ENCODE assay signal across 21 cellular contexts in the genomic region with DNA sequence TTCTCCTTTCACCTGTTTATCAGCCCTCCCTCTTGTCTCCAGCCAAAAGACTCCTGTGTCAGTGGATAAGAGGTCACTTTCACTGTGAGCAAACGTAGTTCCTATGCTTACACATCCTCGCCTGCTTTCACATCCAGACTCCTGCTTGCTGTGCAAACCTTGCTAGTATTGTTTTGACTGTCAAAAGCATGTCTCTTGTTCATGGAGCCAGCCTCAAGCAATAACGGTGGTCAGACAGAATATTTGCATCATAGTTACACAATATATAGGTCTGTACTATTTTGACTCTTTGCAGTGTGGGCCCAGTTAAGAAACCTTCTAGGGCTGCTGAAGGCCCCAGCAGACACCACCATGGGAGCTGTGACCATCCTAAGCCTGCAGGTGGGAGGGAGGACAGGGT.
DNase-seq lines count a peak whose midpoint lies in the region; ATAC-seq and TF ChIP-seq lines count a peak whose summit lies in the region.
"Had no signal": no experiment of that assay in that cellular context is flagged by ENCODE, and none has a peak within 500 bp of the region (broad histone marks: within the 10 kb centered on the region; RNA-seq: fewer than 3 reads in every experiment).

No MANE protein-coding gene starts in this region.

- H3K9me3 ChIP-seq in neural progenitor cell (ENCODE audit: low read depth) (no peaks in the 10 kb centered on the region), stomach (no peaks in the 10 kb centered on the region)
- H3K9me3 ChIP-seq: BE2C, sigmoid colon had no signal

- H4K20me1 ChIP-seq in neural progenitor cell (ENCODE audit: low read depth), result no peaks in the 10 kb centered on the region

- H3K27me3 Mint-ChIP-seq in neural progenitor cell (ENCODE audit: insufficient read depth, low read depth), result peaks cover 2% of the 10 kb centered on the region
- H3K27me3 Mint-ChIP-seq in HFFc6 (ENCODE audit: insufficient read depth), result peaks cover 2% of the 10 kb centered on the region; the same call in 1 of the 2 replicates
- H3K27me3 Mint-ChIP-seq: activated naive CD8-positive, alpha-beta T cell treated with anti-CD3 and anti-CD28 coated beads for 36 hours; stimulated activated memory B cell treated with anti-CD40 and anti-IgM and Interleukin-4, amounts not matched to agents 10 μg/mL and 1 μg/mL and 100 μg/mL, for 72 hours had no signal

- H2AFZ ChIP-seq in neural progenitor cell (replicated peaks), result no peak overlapping the region

- WGBS in stomach, 5 donors, result 36 to 65% (median 58%) methylated on average over 3 of the region's 3 CpGs

- H3K4me1 Mint-ChIP-seq in neural progenitor cell (peaks cover 17% of the 10 kb centered on the region), HFFc6 (ENCODE audit: low read depth) (0 out of 2 replicates have a peak, but pooled peaks cover under 1% of the 10 kb centered on the region)
- H3K4me1 Mint-ChIP-seq: activated naive CD8-positive, alpha-beta T cell treated with anti-CD3 and anti-CD28 coated beads for 36 hours; stimulated activated memory B cell treated with anti-CD40 and anti-IgM and Interleukin-4, amounts not matched to agents 10 μg/mL and 1 μg/mL and 100 μg/mL, for 72 hours had no signal

- peak overlapping the region; percentile 75 for H3K27ac Mint-ChIP-seq in neural progenitor cell
- no peak overlapping the region for H3K27ac Mint-ChIP-seq in HFFc6
- H3K27ac Mint-ChIP-seq: activated naive CD8-positive, alpha-beta T cell treated with anti-CD3 and anti-CD28 coated beads for 36 hours; stimulated activated memory B cell treated with anti-CD40 and anti-IgM and Interleukin-4, amounts not matched to agents 10 μg/mL and 1 μg/mL and 100 μg/mL, for 72 hours had no signal

- H3K4me1 ChIP-seq in neural progenitor cell (peaks cover 8% of the 10 kb centered on the region), stomach (peaks cover 4 to 17% (median 11%) of the 10 kb centered on the region in 4 donors), foreskin keratinocyte (peaks cover 4% of the 10 kb centered on the region)
- H3K4me1 ChIP-seq: BE2C, sigmoid colon had no signal

- H3K27ac ChIP-seq in neural progenitor cell (no peak overlapping the region), stomach (no peak overlapping the region), foreskin keratinocyte (no peak overlapping the region)
- H3K27ac ChIP-seq: sigmoid colon had no signal

- no peaks in the 10 kb centered on the region for H3F3A ChIP-seq in neural progenitor cell (ENCODE audit: low read depth)

- H3K36me3 ChIP-seq in neural progenitor cell (no peaks in the 10 kb centered on the region), stomach (no peaks in the 10 kb centered on the region)
- H3K36me3 ChIP-seq: BE2C, sigmoid colon had no signal

- H3K27me3 ChIP-seq in neural progenitor cell (no peaks in the 10 kb centered on the region), stomach (no peaks in the 10 kb centered on the region), foreskin keratinocyte (no peaks in the 10 kb centered on the region)
- H3K27me3 ChIP-seq: BE2C, sigmoid colon had no signal

- H3K36me3 Mint-ChIP-seq in neural progenitor cell (peaks cover 8% of the 10 kb centered on the region), HFFc6 (ENCODE audit: low read depth) (peaks cover 20% of the 10 kb centered on the region)
- H3K36me3 Mint-ChIP-seq: activated naive CD8-positive, alpha-beta T cell treated with anti-CD3 and anti-CD28 coated beads for 36 hours; stimulated activated memory B cell treated with anti-CD40 and anti-IgM and Interleukin-4, amounts not matched to agents 10 μg/mL and 1 μg/mL and 100 μg/mL, for 72 hours had no signal

- no peak overlapping the region for H3K4me2 ChIP-seq in neural progenitor cell

- no peaks in the 10 kb centered on the region for H3K79me2 ChIP-seq in neural progenitor cell (ENCODE audit: low read depth)

- H3K4me3 ChIP-seq in neural progenitor cell (no peak overlapping the region), stomach (no peak overlapping the region)
- H3K4me3 ChIP-seq: sigmoid colon had no signal

- DNase-seq in neural progenitor cell (ENCODE audit: low spot score), result no peak
- no peak for DNase-seq in HFFc6
- no peak for DNase-seq in NCI-H2029 (lab: John Stamatoyannopoulos, UW)
- DNase-seq in stomach, result no peak
- no peak for DNase-seq in foreskin keratinocyte
- DNase-seq: activated naive CD8-positive, alpha-beta T cell treated with anti-CD3 and anti-CD28 coated beads for 36 hours; BE2C; caudate nucleus; DMS153; KBM-7; mesendoderm; NCI-H1417 treated with DMSO at 0.1 percent for 48 hours; NCI-H510A; sigmoid colon; stimulated activated CD4-positive, alpha-beta T cell treated with anti-CD3 and anti-CD28 coated beads, Interleukin-4, amount 100 ng/mL, for 24 hours had no signal

- TF ChIP-seq POLR2A in stomach (IDR thresholded peaks at IDR 0.05), result no peak

- no peak for TF ChIP-seq EP300 in stomach (IDR thresholded peaks at IDR 0.05)

- H3K9ac ChIP-seq in neural progenitor cell, result no peak overlapping the region

- H3K9me3 Mint-ChIP-seq in neural progenitor cell (no peaks in the 10 kb centered on the region), HFFc6 (no peaks in the 10 kb centered on the region)

- TF ChIP-seq CTCF in neural progenitor cell (IDR thresholded peaks at IDR 0.05), result no peak
- no peak for TF ChIP-seq CTCF in HFFc6 (IDR thresholded peaks at IDR 0.05)
- no peak for TF ChIP-seq CTCF in stomach (IDR thresholded peaks at IDR 0.05)
- TF ChIP-seq CTCF in foreskin keratinocyte (conservative IDR thresholded peaks at IDR 0.05), result no peak

- no peak overlapping the region for H3K4me3 Mint-ChIP-seq in neural progenitor cell
- no peak overlapping the region for H3K4me3 Mint-ChIP-seq in HFFc6
- H3K4me3 Mint-ChIP-seq: activated naive CD8-positive, alpha-beta T cell treated with anti-CD3 and anti-CD28 coated beads for 36 hours; stimulated activated memory B cell treated with anti-CD40 and anti-IgM and Interleukin-4, amounts not matched to agents 10 μg/mL and 1 μg/mL and 100 μg/mL, for 72 hours had no signal

- intact Hi-C loops in stomach (cut with DNase I; ENCODE audit: low total_unique reads), result no loop called here

- ATAC-seq in GM18858 (IDR thresholded peaks at IDR 0.05; ENCODE audit: unreplicated experiment), result peak; percentile 89
- peak; percentile 82 for ATAC-seq in GM21529 (IDR thresholded peaks at IDR 0.05; ENCODE audit: unreplicated experiment)
- peak; percentile 74 for ATAC-seq in HG03060 (IDR thresholded peaks at IDR 0.05; ENCODE audit: low read depth, unreplicated experiment)
- no peak for ATAC-seq in foreskin keratinocyte
- ATAC-seq: activated CD4-positive, CD25-positive, alpha-beta regulatory T cell treated with anti-CD3 and anti-CD28 coated beads, Interleukin-2, amount 50 U/mL, for 24 hours; Panc1 had no signal
